Comparison of ENCODE assay signal across 8 cellular contexts in the genomic region with DNA sequence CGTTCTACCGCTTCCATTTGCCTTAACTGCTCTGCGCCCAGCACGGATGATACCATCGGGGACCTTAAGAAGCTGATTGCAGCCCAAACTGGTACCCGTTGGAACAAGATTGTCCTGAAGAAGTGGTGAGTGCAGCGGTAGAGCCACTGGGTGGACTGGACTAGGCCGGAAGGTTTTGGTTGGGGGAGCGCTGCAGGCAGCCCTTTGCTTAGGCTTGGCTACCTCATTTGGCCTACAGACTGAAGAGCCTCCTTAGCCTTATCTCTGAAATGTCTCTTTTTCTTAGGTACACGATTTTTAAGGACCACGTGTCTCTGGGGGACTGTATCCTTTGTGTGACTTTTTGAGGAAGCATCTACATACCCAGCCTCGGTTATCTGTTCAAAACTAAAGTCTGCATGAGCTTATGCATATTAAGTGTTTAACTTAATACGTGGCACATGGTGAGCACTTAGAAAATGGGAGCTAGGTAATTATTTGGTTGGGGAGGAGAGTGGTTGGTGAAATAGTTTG. TPM values are rescaled to one million over a fixed set of nuclear protein-coding genes. Genes with fewer than 3 reads are reported as not detected.
DNase-seq lines count a peak whose midpoint lies in the region; ATAC-seq and TF ChIP-seq lines count a peak whose summit lies in the region.

No MANE protein-coding gene starts in this region.

- TF ChIP-seq CTCF in HFFc6 (IDR thresholded peaks at IDR 0.05) (no peak), VCaP (conservative IDR thresholded peaks at IDR 0.05) (no peak), smooth muscle cell (IDR thresholded peaks at IDR 0.05; ENCODE audit: borderline replicate concordance, insufficient read depth, poor library complexity, severe bottlenecking) (no peak)

- H3K4me3 ChIP-seq in right cardiac atrium (ENCODE audit: low read length) (peak overlapping the region; percentile 56), smooth muscle cell (peak overlapping the region; percentile 70)

- no peak overlapping the region for H2AFZ ChIP-seq in smooth muscle cell (ENCODE audit: low read depth)

- peak overlapping the region; percentile 82 for H3K27ac Mint-ChIP-seq in HFFc6

- H3K27me3 ChIP-seq in right cardiac atrium (ENCODE audit: control insufficient read depth, insufficient read depth): no peaks in the 10 kb centered on the region
- no peaks in the 10 kb centered on the region for H3K27me3 ChIP-seq in smooth muscle cell (ENCODE audit: low read depth)

- H3K4me1 ChIP-seq in right cardiac atrium (ENCODE audit: control insufficient read depth, insufficient read depth, low read length) (peaks cover 2% of the 10 kb centered on the region), smooth muscle cell (ENCODE audit: low read depth) (peaks cover 11% of the 10 kb centered on the region)

- intact Hi-C loops in right cardiac atrium (cut with DNase I): no loop called here

- no peaks in the 10 kb centered on the region for H3F3A ChIP-seq in smooth muscle cell (ENCODE audit: low read depth)

- no peak for ATAC-seq in right cardiac atrium

- H3K27ac ChIP-seq in VCaP (peak overlapping the region; percentile 72; the same call in 1 of the 2 replicates), right cardiac atrium (ENCODE audit: low read length) (no peak overlapping the region), smooth muscle cell (ENCODE audit: low read depth) (no peak overlapping the region)

- H3K9me3 ChIP-seq in right cardiac atrium (ENCODE audit: control insufficient read depth, low read length) (no peaks in the 10 kb centered on the region), smooth muscle cell (replicated peaks; ENCODE audit: low read depth) (no peaks in the 10 kb centered on the region)

- no peaks in the 10 kb centered on the region for H3K36me3 ChIP-seq in smooth muscle cell (ENCODE audit: low read depth)

- WGBS in right cardiac atrium: 27% methylated on average over 13 of the region's 13 CpGs
- WGBS in smooth muscle cell (ENCODE audit: low lambda C conversion rate): 38% methylated on average over 13 of the region's 13 CpGs

- peaks cover 18% of the 10 kb centered on the region for H3K36me3 Mint-ChIP-seq in HFFc6 (ENCODE audit: low read depth)

- H3K4me3 Mint-ChIP-seq in HFFc6: peak overlapping the region; percentile 94

- H3K4me1 Mint-ChIP-seq in HFFc6 (ENCODE audit: low read depth): peaks cover 14% of the 10 kb centered on the region

- peaks cover 67% of the 10 kb centered on the region for H3K79me2 ChIP-seq in smooth muscle cell (ENCODE audit: low read depth)

- H3K9ac ChIP-seq in smooth muscle cell (ENCODE audit: low read depth): peak overlapping the region; percentile 86

- peak overlapping the region; percentile 98 for H3K4me2 ChIP-seq in smooth muscle cell

- H3K27me3 Mint-ChIP-seq in HFFc6 (ENCODE audit: insufficient read depth): peaks cover 3% of the 10 kb centered on the region; the same call in 1 of the 2 replicates

- no peak for DNase-seq in HFFc6
- DNase-seq in right cardiac atrium: no peak
- no peak for DNase-seq in smooth muscle cell (lab: John Stamatoyannopoulos, UW; ENCODE audit: unreplicated experiment)
- DNase-seq in T1000 (lab: John Stamatoyannopoulos, UW): no peak
- DNase-seq in activated CD4-positive, alpha-beta T cell treated with anti-CD3 and anti-CD28 coated beads, Interleukin-2, amount 50 U/mL, for 4 hours: no peak
- DNase-seq in pons (ENCODE audit: low spot score): no peak
- no peak for DNase-seq in NCI-H1694 (lab: John Stamatoyannopoulos, UW)

- H4K20me1 ChIP-seq in smooth muscle cell (ENCODE audit: low read depth): peaks cover 20% of the 10 kb centered on the region

- H3K9me3 Mint-ChIP-seq in HFFc6: no peaks in the 10 kb centered on the region

RNA-seq across cellular contexts. Expression of gene UBL5, which starts 0.9 kb away (rescaled TPM):
- 100 to 1,000 TPM; 365 to 483 (median 418) TPM for total RNA-seq in HFFc6 (2021; fragmentation: NEBNext Ultra II Directional; extraction: Animal tissue kit (Norgen Biotek cat#: 25700))
- total RNA-seq in right cardiac atrium (100 to 1,000 TPM; 439 to 544 (median 471) TPM), smooth muscle cell (516 and 848 TPM in 2 replicates)
- polyA plus RNA-seq in right cardiac atrium (1,516 TPM), smooth muscle cell (574 and 631 TPM in 2 replicates)

RNA-seq across cellular contexts. Expression of gene PIN1, which starts 6.5 kb away (rescaled TPM):
- 100 to 1,000 TPM; 113 to 153 (median 120) TPM for total RNA-seq in HFFc6 (2021; fragmentation: NEBNext Ultra II Directional; extraction: Animal tissue kit (Norgen Biotek cat#: 25700))
- total RNA-seq in right cardiac atrium (10 to 100 TPM; 81.9 to 98.2 (median 90.2) TPM), smooth muscle cell (68.0 and 73.0 TPM in 2 replicates)
- polyA plus RNA-seq in right cardiac atrium (113 TPM), smooth muscle cell (127 and 149 TPM in 2 replicates)

RNA-seq across cellular contexts. Expression of gene FBXL12, which starts 9.7 kb away (rescaled TPM):
- 10 to 100 TPM; 25.2 to 29.0 (median 27.2) TPM for total RNA-seq in HFFc6 (2021; fragmentation: NEBNext Ultra II Directional; extraction: Animal tissue kit (Norgen Biotek cat#: 25700))
- 10 to 100 TPM; 12.2 to 14.5 (median 13.8) TPM for total RNA-seq in right cardiac atrium
- polyA plus RNA-seq in right cardiac atrium: 13.9 TPM
- 38.2 and 41.3 TPM in 2 replicates for total RNA-seq in smooth muscle cell
- polyA plus RNA-seq in smooth muscle cell: 62.5 and 73.5 TPM in 2 replicates
